Comparison of ENCODE assay signal across 8 cellular contexts in the genomic region with DNA sequence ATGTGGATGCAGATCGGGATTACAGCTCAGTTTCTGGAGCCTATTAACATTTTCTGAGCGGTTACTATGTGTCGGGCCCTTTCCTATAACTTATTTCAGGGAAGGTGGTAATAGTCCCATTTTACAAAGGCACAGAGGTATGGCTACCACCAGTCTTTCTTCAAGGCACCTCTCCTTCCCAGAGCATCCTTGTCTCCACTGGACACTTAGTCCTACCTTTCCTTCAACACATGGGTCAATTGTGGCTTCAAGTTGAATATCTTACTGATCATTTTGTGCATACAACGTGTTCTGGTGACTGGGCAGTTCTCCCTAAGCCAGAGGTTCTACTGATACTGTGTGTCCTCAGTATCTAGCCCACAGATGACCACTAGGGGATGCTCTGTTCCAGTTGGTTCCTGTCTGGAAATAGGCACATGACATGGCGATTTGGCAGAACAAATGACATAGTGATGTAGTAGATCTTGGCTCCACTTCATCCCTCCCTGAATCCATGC.
DNase-seq lines count a peak whose midpoint lies in the region; ATAC-seq and TF ChIP-seq lines count a peak whose summit lies in the region.

No MANE protein-coding gene starts in this region.

- peak overlapping the region; percentile 5 for H3K27ac Mint-ChIP-seq in Caco-2 (ENCODE audit: unreplicated experiment)
- peak overlapping the region in 1 of 2 donors; percentile 40 for H3K27ac Mint-ChIP-seq in activated naive CD4-positive, alpha-beta T cell treated with anti-CD3 and anti-CD28 coated beads, Interleukin-2, amount 50 U/mL, for 72 hours

- CTCF ChIA-PET in Caco-2 (lab: Charles Lee) = interaction anchor here (0.8 to 1.2 kb wide), 2 partner anchors 62 to 114 kb away, joined by 3 to 15 read pairs; a partner anchor contains a TSS

- H3K9ac ChIP-seq in skeletal muscle satellite cell (ENCODE audit: low read depth, low read length) = no peak overlapping the region

- BruUV-seq in Caco-2 (replicated peaks; lab: Mats Ljungman, UMichigan) = no TSS peak

- H3K27me3 ChIP-seq in Caco-2 (replicated peaks; ENCODE audit: control insufficient read depth, insufficient read depth, low read length) = no peaks in the 10 kb centered on the region
- H3K27me3 ChIP-seq in left ventricle myocardium inferior (ENCODE audit: low read depth) = no peaks in the 10 kb centered on the region
- no peaks in the 10 kb centered on the region for H3K27me3 ChIP-seq in skeletal muscle satellite cell (ENCODE audit: control insufficient read depth, insufficient read depth, low read length)

- peak overlapping the region; percentile 35 for H3K4me3 Mint-ChIP-seq in Caco-2 (ENCODE audit: unreplicated experiment)

- peak; percentile 81 to 99 for TF ChIP-seq CTCF in Caco-2 (IDR thresholded peaks at IDR 0.05; ENCODE audit: insufficient read depth in 1 of 2, low read depth in 1 of 2, low read length in 1 of 2, severe bottlenecking in 1 of 2, unreplicated experiment in 1 of 2)
- TF ChIP-seq CTCF in left ventricle myocardium inferior (IDR thresholded peaks at IDR 0.05; ENCODE audit: borderline replicate concordance) = peak; percentile 81

- peak overlapping the region; percentile 51 for H3K4me2 ChIP-seq in skeletal muscle satellite cell (ENCODE audit: low read length)

- no peaks in the 10 kb centered on the region for H3K36me3 ChIP-seq in Caco-2 (ENCODE audit: control insufficient read depth, insufficient read depth, low read length)
- no peaks in the 10 kb centered on the region for H3K36me3 ChIP-seq in left ventricle myocardium inferior
- no peaks in the 10 kb centered on the region for H3K36me3 ChIP-seq in skeletal muscle satellite cell (ENCODE audit: insufficient read depth, low read length)

- DNase-seq in Caco-2 (peak; percentile 83 to 86), KG1 (lab: John Stamatoyannopoulos, UW) (peak; percentile 28), SHP77 treated with DMSO at 0.1 percent for 48 hours (lab: John Stamatoyannopoulos, UW) (peak; percentile 81), left ventricle myocardium inferior (no peak), NCI-H128 (lab: John Stamatoyannopoulos, UW; ENCODE audit: unreplicated experiment) (no peak)
- DNase-seq in activated naive CD4-positive, alpha-beta T cell treated with anti-CD3 and anti-CD28 coated beads, Interleukin-2, amount 50 U/mL, for 72 hours (ENCODE audit: low spot score in 2 of 2) = peak; percentile 63 to 65

- POLR2A ChIA-PET in Caco-2 (lab: Charles Lee) = no interaction called here

- H3K27me3 Mint-ChIP-seq in Caco-2 (ENCODE audit: insufficient read depth, unreplicated experiment) = no peaks in the 10 kb centered on the region

- ATAC-seq in GM21447 (IDR thresholded peaks at IDR 0.05; ENCODE audit: unreplicated experiment) = peak; percentile 77
- ATAC-seq in activated naive CD4-positive, alpha-beta T cell treated with anti-CD3 and anti-CD28 coated beads, Interleukin-2, amount 50 U/mL, for 72 hours = peak; percentile 88 to 95

- peaks cover 11% of the 10 kb centered on the region for H3K4me1 Mint-ChIP-seq in Caco-2 (ENCODE audit: low read depth, unreplicated experiment)

- peak overlapping the region; percentile 6; the same call in 1 of the 2 replicates for H3K4me3 ChIP-seq in Caco-2 (ENCODE audit: low read depth, low read length)
- H3K4me3 ChIP-seq in left ventricle myocardium inferior = no peak overlapping the region
- H3K4me3 ChIP-seq in skeletal muscle satellite cell (ENCODE audit: low read length) = no peak overlapping the region

- H3K27ac ChIP-seq in left ventricle myocardium inferior (replicated peaks) = peak overlapping the region; percentile 16

- intact Hi-C loops in Caco-2 (cut with micrococcal nuclease; ENCODE audit: unreplicated experiment) (loop anchor here (1.0 to 5.0 kb wide), 7 partner anchors 39 to 290 kb away; no protein-coding TSS in a partner anchor), left ventricle myocardium inferior (cut with micrococcal nuclease) (loop anchor here (2.0 to 10.0 kb wide), 4 partner anchors 67 to 297 kb away; no protein-coding TSS in a partner anchor)

- H3K4me1 ChIP-seq in Caco-2 = 0 out of 2 replicates have a peak, but pooled peaks cover 5% of the 10 kb centered on the region
- H3K4me1 ChIP-seq in left ventricle myocardium inferior = peaks cover 10% of the 10 kb centered on the region
- H3K4me1 ChIP-seq in skeletal muscle satellite cell (ENCODE audit: control insufficient read depth, insufficient read depth, low read length) = peaks cover 5% of the 10 kb centered on the region

- no peaks in the 10 kb centered on the region for H3K36me3 Mint-ChIP-seq in Caco-2 (ENCODE audit: insufficient read depth, unreplicated experiment)
- H3K36me3 Mint-ChIP-seq in activated naive CD4-positive, alpha-beta T cell treated with anti-CD3 and anti-CD28 coated beads, Interleukin-2, amount 50 U/mL, for 72 hours = no peaks in the 10 kb centered on the region

- H3K9me3 ChIP-seq in Caco-2 (no peaks in the 10 kb centered on the region), left ventricle myocardium inferior (replicated peaks) (no peaks in the 10 kb centered on the region), skeletal muscle satellite cell (replicated peaks; ENCODE audit: low read length) (no peaks in the 10 kb centered on the region)

- no peaks in the 10 kb centered on the region for H3K9me3 Mint-ChIP-seq in Caco-2 (ENCODE audit: unreplicated experiment)
- H3K9me3 Mint-ChIP-seq in activated naive CD4-positive, alpha-beta T cell treated with anti-CD3 and anti-CD28 coated beads, Interleukin-2, amount 50 U/mL, for 72 hours = no peaks in the 10 kb centered on the region

Comparison
In these comparisons a context has a peak if more than half of its experiments do, and no peak if none do; other contexts are left out.
1. DNase-seq: peak in Caco-2 (2 of 2), KG1 (single experiment), SHP77 treated with DMSO at 0.1 percent for 48 hours (single experiment) and activated naive CD4-positive, alpha-beta T cell treated with anti-CD3 and anti-CD28 coated beads, Interleukin-2, amount 50 U/mL, for 72 hours (2 of 2); none in left ventricle myocardium inferior (single experiment) and NCI-H128 (single experiment).